21 cellular contexts compared by ENCODE assay signal in genomic region chr1:28196330-28196729, GRCh38. TPM values are rescaled to one million over a fixed set of nuclear protein-coding genes. Genes with fewer than 3 reads are reported as not detected.
DNase-seq lines count a peak whose midpoint lies in the region; ATAC-seq, FAIRE-seq and TF ChIP-seq lines count a peak whose summit lies in the region.
"Had no signal": no experiment of that assay in that cellular context is flagged by ENCODE, and none has a peak within 500 bp of the region (broad histone marks: within the 10 kb centered on the region; RNA-seq: fewer than 3 reads in every experiment).

No MANE protein-coding gene starts in this region.

- H3K27me3 ChIP-seq in HUES64 (ENCODE audit: insufficient read depth, low read length) (no peaks in the 10 kb centered on the region), GM12878 (replicated peaks in 1 of 2; ENCODE audit: control insufficient read depth in 2 of 2, insufficient read depth in 2 of 2, low read length in 1 of 2) (no peaks in the 10 kb centered on the region), neural progenitor cell (no peaks in the 10 kb centered on the region)
- H3K27me3 ChIP-seq: Peyer's patch had no signal

- H2AFZ ChIP-seq in GM12878 (ENCODE audit: control insufficient read depth, low read depth, low read length) (no peak overlapping the region), neural progenitor cell (replicated peaks) (no peak overlapping the region)

- H3K36me3 ChIP-seq in HUES64 (ENCODE audit: insufficient read depth, low read length) (peaks cover 29% of the 10 kb centered on the region), GM12878 (ENCODE audit: control insufficient read depth in 2 of 2, insufficient read depth in 2 of 2, low read length in 1 of 2) (peaks cover 14 to 20% of the 10 kb centered on the region in 2 experiments), neural progenitor cell (no peaks in the 10 kb centered on the region)

- DNase-seq in GM12878 (ENCODE audit: low read depth, low spot score), result no peak
- peak; percentile 24 for DNase-seq in iPS-NIHi11 (ENCODE audit: low spot score)
- peak; percentile 47 for DNase-seq in neural progenitor cell (ENCODE audit: low spot score)
- DNase-seq in RPMI8226, result no peak
- no peak for DNase-seq in T-helper 1 cell
- no peak for DNase-seq in NCI-H1436 (lab: John Stamatoyannopoulos, UW)
- DNase-seq in anterior cingulate cortex (lab: John Stamatoyannopoulos, UW), result no peak
- DNase-seq: activated effector memory CD4-positive, alpha-beta T cell treated with anti-CD3 and anti-CD28 coated beads, Interleukin-2, amount 50 U/mL, for 16 hours; activated naive CD8-positive, alpha-beta T cell treated with anti-CD3 and anti-CD28 coated beads, Interleukin-2, amount 50 U/mL, for 24 hours; cerebellar nuclear complex; NCI-H1092 treated with DMSO at 0.1 percent for 48 hours; NCI-H2029 treated with DMSO at 0.1 percent for 48 hours; NCI-H2227 treated with DMSO at 0.1 percent for 48 hours; NCI-H69; Peyer's patch; stimulated activated naive CD8-positive, alpha-beta T cell treated with anti-CD3 and anti-CD28 coated beads, Interleukin-15, amount 100 ng/mL, for 72 hours had no signal

- FAIRE-seq in GM12878 (lab: Jason Lieb, UNC), result no peak
- FAIRE-seq: endothelial cell of umbilical vein had no signal

- H3K4me2 ChIP-seq in GM12878 (ENCODE audit: control insufficient read depth, insufficient read depth) (no peak overlapping the region), neural progenitor cell (peak overlapping the region; percentile 53)

- TF ChIP-seq RAD21 in GM12878 (IDR thresholded peaks at IDR 0.05; ENCODE audit: insufficient read depth, low read depth, low read length), result no peak

- H3K4me1 ChIP-seq in HUES64 (ENCODE audit: insufficient read depth, low read length), result peaks cover 32% of the 10 kb centered on the region
- H3K4me1 ChIP-seq in GM12878 (ENCODE audit: control insufficient read depth, insufficient read depth, low read length), result peaks cover 43% of the 10 kb centered on the region
- peaks cover 14% of the 10 kb centered on the region for H3K4me1 ChIP-seq in neural progenitor cell

- no peak for ATAC-seq in GM12878
- ATAC-seq: activated CD4-positive, CD25-positive, alpha-beta regulatory T cell treated with anti-CD3 and anti-CD28 coated beads, Interleukin-2, amount 50 U/mL, for 24 hours; activated naive CD8-positive, alpha-beta T cell treated with anti-CD3 and anti-CD28 coated beads, Interleukin-2, amount 50 U/mL, for 24 hours; stimulated activated naive CD8-positive, alpha-beta T cell treated with anti-CD3 and anti-CD28 coated beads, Interleukin-15, amount 100 ng/mL, for 72 hours had no signal

- H3K27ac Mint-ChIP-seq in neural progenitor cell, result no peak overlapping the region
- H3K27ac Mint-ChIP-seq: activated CD4-positive, alpha-beta memory T cell treated with anti-CD3 and anti-CD28 coated beads for 36 hours; activated naive CD8-positive, alpha-beta T cell treated with anti-CD3 and anti-CD28 coated beads, Interleukin-2, amount 50 U/mL, for 24 hours; IgD-negative memory B cell; stimulated activated naive CD8-positive, alpha-beta T cell treated with anti-CD3 and anti-CD28 coated beads, Interleukin-15, amount 100 ng/mL, for 72 hours had no signal

- H3K4me3 ChIP-seq in HUES64 (ENCODE audit: low read length) (no peak overlapping the region), GM12878 (no peak overlapping the region), neural progenitor cell (no peak overlapping the region)
- H3K4me3 ChIP-seq: Peyer's patch had no signal

- TF ChIP-seq EP300 in GM12878 (IDR thresholded peaks at IDR 0.05; ENCODE audit: borderline replicate concordance in 1 of 2, control insufficient read depth in 1 of 2, low read depth in 2 of 2, low read length in 2 of 2), result no peak

- SMC1A ChIA-PET in GM12878 (lab: Charles Lee; ENCODE audit: uncharacterized antibody, unreplicated experiment), result interaction anchor here (0.7 to 22.7 kb wide), 10 partner anchors 9 to 153 kb away, joined by 3 to 445 read pairs (median 6); partner anchors contain the start of gene EYA3

- TF ChIP-seq CTCF in GM12878 (IDR thresholded peaks at IDR 0.05 in 2 of 3, conservative IDR thresholded peaks at IDR 0.05 in 1 of 3; ENCODE audit: control insufficient read depth in 2 of 3, extremely low read depth in 1 of 3, insufficient read depth in 1 of 3, low read depth in 3 of 3, low read length in 3 of 3) (no peak), neural progenitor cell (IDR thresholded peaks at IDR 0.05) (no peak)

- H4K20me1 ChIP-seq in GM12878 (ENCODE audit: control insufficient read depth, insufficient read depth), result no peaks in the 10 kb centered on the region
- H4K20me1 ChIP-seq in neural progenitor cell (ENCODE audit: low read depth), result no peaks in the 10 kb centered on the region

- peak overlapping the region; percentile 70; the same call in 1 of the 2 replicates for H3K27ac ChIP-seq in HUES64 (ENCODE audit: low read depth, low read length)
- H3K27ac ChIP-seq in GM12878 (ENCODE audit: control insufficient read depth, insufficient read depth), result no peak overlapping the region
- H3K27ac ChIP-seq in neural progenitor cell, result peak overlapping the region; percentile 11
- H3K27ac ChIP-seq: Peyer's patch had no signal

- WGBS in HUES64, result 44% methylated on average over 3 of the region's 3 CpGs
- 97% methylated on average over 2 of the region's 3 CpGs for WGBS in GM12878 (ENCODE audit: insufficient coverage, insufficient replicate concordance, low lambda C conversion rate, missing lambda C conversion rate)

- CTCF ChIA-PET in GM12878 (lab: Yijun Ruan, JAX), result interaction anchor here (1.0 to 3.0 kb wide), 6 partner anchors 9 to 104 kb away, joined by 4 to 13 read pairs (median 6); partner anchors contain the start of gene PTAFR

- RAD21 ChIA-PET in GM12878 (lab: Charles Lee; ENCODE audit: unreplicated experiment), result interaction anchor here (0.6 to 1.5 kb wide), 7 partner anchors 9 to 704 kb away, joined by 3 to 5 read pairs (median 4); partner anchors contain the start of gene PTAFR

- H3K9ac ChIP-seq in HUES64 (ENCODE audit: low read depth, low read length) (no peak overlapping the region), GM12878 (ENCODE audit: control insufficient read depth, insufficient read depth, low read length) (no peak overlapping the region), neural progenitor cell (no peak overlapping the region)

- in situ Hi-C loops in GM12878 (cut with MboI), result no loop called here

- H3K9me3 Mint-ChIP-seq in neural progenitor cell, result no peaks in the 10 kb centered on the region

- intact Hi-C loops in GM12878 (cut with micrococcal nuclease; ENCODE audit: unreplicated experiment), result no loop called here

- H3K4me3 Mint-ChIP-seq in neural progenitor cell, result no peak overlapping the region
- H3K4me3 Mint-ChIP-seq: activated CD4-positive, alpha-beta memory T cell treated with anti-CD3 and anti-CD28 coated beads for 36 hours; activated naive CD8-positive, alpha-beta T cell treated with anti-CD3 and anti-CD28 coated beads, Interleukin-2, amount 50 U/mL, for 24 hours; IgD-negative memory B cell; stimulated activated naive CD8-positive, alpha-beta T cell treated with anti-CD3 and anti-CD28 coated beads, Interleukin-15, amount 100 ng/mL, for 72 hours had no signal

- H3K27me3 Mint-ChIP-seq in neural progenitor cell (ENCODE audit: insufficient read depth, low read depth), result peaks cover 2% of the 10 kb centered on the region
- H3K27me3 Mint-ChIP-seq: activated CD4-positive, alpha-beta memory T cell treated with anti-CD3 and anti-CD28 coated beads for 36 hours; IgD-negative memory B cell; stimulated activated naive CD8-positive, alpha-beta T cell treated with anti-CD3 and anti-CD28 coated beads, Interleukin-15, amount 100 ng/mL, for 72 hours had no signal

- H3K79me2 ChIP-seq in GM12878 (ENCODE audit: control insufficient read depth, insufficient read depth, low read length), result no peaks in the 10 kb centered on the region
- no peaks in the 10 kb centered on the region for H3K79me2 ChIP-seq in neural progenitor cell (ENCODE audit: low read depth)

- no peaks in the 10 kb centered on the region for H3K9me3 ChIP-seq in HUES64 (ENCODE audit: insufficient read depth, low read depth, low read length)
- peaks cover 2% of the 10 kb centered on the region; the same call in 2 of the 3 replicates for H3K9me3 ChIP-seq in GM12878 (replicated peaks; ENCODE audit: control insufficient read depth, insufficient read depth, low read length)
- H3K9me3 ChIP-seq in neural progenitor cell (ENCODE audit: low read depth), result no peaks in the 10 kb centered on the region
- H3K9me3 ChIP-seq: Peyer's patch had no signal

- TF ChIP-seq POLR2A in GM12878 (IDR thresholded peaks at IDR 0.05; ENCODE audit: low read depth, low read length), result no peak

- BruUV-seq in GM12878 (replicated peaks; lab: Mats Ljungman, UMichigan), result no TSS peak

- peaks cover 15% of the 10 kb centered on the region for H3K36me3 Mint-ChIP-seq in neural progenitor cell

- H3F3A ChIP-seq in neural progenitor cell (ENCODE audit: low read depth), result peaks cover 32% of the 10 kb centered on the region

- POLR2A ChIA-PET in GM12878 (lab: Charles Lee), result interaction anchor here (0.5 to 1.6 kb wide), 9 partner anchors 11 to 383 kb away, joined by 3 to 8 read pairs (median 4); partner anchors contain the start of gene PTAFR

- H3K4me1 Mint-ChIP-seq in neural progenitor cell, result peaks cover 10% of the 10 kb centered on the region

RNA-seq across cellular contexts. Expression of gene PTAFR, which starts 19.8 kb away (rescaled TPM):
- polyA plus RNA-seq in HUES64 (2013, experiment 1 of 2), result 1.1 TPM
- 0.89 TPM for polyA plus RNA-seq in HUES64 (2013, experiment 2 of 2)
- total RNA-seq in GM12878 (2013; cell fraction: nucleolus; rRNA removed), result 63.0 and 72.4 TPM in 2 replicates
- total RNA-seq in GM12878 (2014; rRNA removed), result 18.1 and 23.9 TPM in 2 replicates
- total RNA-seq in GM12878 (2014; rRNA removed; fragmentation: Illumina TruSeq; extraction: Trizol), result 20.1 and 20.2 TPM in 2 replicates
- 25.5 and 28.4 TPM in 2 replicates for total RNA-seq in GM12878 (2021)
- 5.8 TPM for polyA plus RNA-seq in GM12878 (2011; ENCODE audit: low read depth)
- polyA plus RNA-seq in GM12878 (2011; rRNA removed), result 167 and 251 TPM in 2 replicates
- 376 and 431 TPM in 2 replicates for polyA plus RNA-seq in GM12878 (2011; cell fraction: cytosol; rRNA removed)
- 49.8 and 57.4 TPM in 2 replicates for polyA plus RNA-seq in GM12878 (2011; cell fraction: nucleus; rRNA removed)
- polyA plus RNA-seq in GM12878 (2012), result 7.3 and 10.0 TPM in 2 replicates
- polyA plus RNA-seq in GM12878 (2014; fragmentation: Illumina TruSeq; extraction: Trizol), result 30.6 and 31.1 TPM in 2 replicates
- polyA plus RNA-seq in GM12878 (2014; fragmentation: Nextera tagmentation; extraction: Ambion mirVana), result 10 to 100 TPM; 29.8 to 57.7 TPM
- 25.5 and 31.3 TPM in 2 replicates for polyA plus RNA-seq in GM12878 (2014; rRNA removed)
- polyA plus RNA-seq in GM12878 (2016; fragmentation: Nextera tagmentation; extraction: Ambion mirVana), result 10 to 100 TPM; 17.5 to 18.2 TPM
- 334 and 394 TPM in 2 replicates for polyA minus RNA-seq in GM12878 (2011; rRNA and poly(A)+ RNA removed)
- polyA minus RNA-seq in GM12878 (2011; cell fraction: cytosol; rRNA and poly(A)+ RNA removed), result 67.7 and 82.6 TPM in 2 replicates
- polyA minus RNA-seq in GM12878 (2011; cell fraction: nucleus; rRNA and poly(A)+ RNA removed), result 16.6 and 29.9 TPM in 2 replicates
- total RNA-seq in neural progenitor cell (ENCODE audit: low replicate concordance), result not detected in 2 replicates

RNA-seq across cellular contexts. Expression of gene DNAJC8, which starts 36.5 kb away (rescaled TPM):
- 151 TPM for polyA plus RNA-seq in HUES64 (2013, experiment 1 of 2)
- 160 TPM for polyA plus RNA-seq in HUES64 (2013, experiment 2 of 2)
- 26.2 and 27.8 TPM in 2 replicates for total RNA-seq in GM12878 (2013; cell fraction: nucleolus; rRNA removed)
- 91.2 and 109 TPM in 2 replicates for total RNA-seq in GM12878 (2014; rRNA removed)
- 152 and 155 TPM in 2 replicates for total RNA-seq in GM12878 (2014; rRNA removed; fragmentation: Illumina TruSeq; extraction: Trizol)
- total RNA-seq in GM12878 (2021), result 109 and 111 TPM in 2 replicates
- 61.0 TPM for polyA plus RNA-seq in GM12878 (2011; ENCODE audit: low read depth)
- polyA plus RNA-seq in GM12878 (2011; rRNA removed), result 137 and 176 TPM in 2 replicates
- 84.8 and 92.1 TPM in 2 replicates for polyA plus RNA-seq in GM12878 (2011; cell fraction: cytosol; rRNA removed)
- polyA plus RNA-seq in GM12878 (2011; cell fraction: nucleus; rRNA removed), result 59.2 and 72.5 TPM in 2 replicates
- polyA plus RNA-seq in GM12878 (2012), result 68.0 and 82.9 TPM in 2 replicates
- polyA plus RNA-seq in GM12878 (2014; fragmentation: Illumina TruSeq; extraction: Trizol), result 251 and 323 TPM in 2 replicates
- polyA plus RNA-seq in GM12878 (2014; fragmentation: Nextera tagmentation; extraction: Ambion mirVana), result 100 to 1,000 TPM; 209 to 296 TPM
- 95.0 and 106 TPM in 2 replicates for polyA plus RNA-seq in GM12878 (2014; rRNA removed)
- polyA plus RNA-seq in GM12878 (2016; fragmentation: Nextera tagmentation; extraction: Ambion mirVana), result 100 to 1,000 TPM; 149 to 155 TPM
- polyA minus RNA-seq in GM12878 (2011; rRNA and poly(A)+ RNA removed), result 36.3 and 42.2 TPM in 2 replicates
- polyA minus RNA-seq in GM12878 (2011; cell fraction: cytosol; rRNA and poly(A)+ RNA removed), result 14.1 and 15.9 TPM in 2 replicates
- polyA minus RNA-seq in GM12878 (2011; cell fraction: nucleus; rRNA and poly(A)+ RNA removed), result 8.7 and 16.1 TPM in 2 replicates
- 92.0 and 117 TPM in 2 replicates for total RNA-seq in neural progenitor cell (ENCODE audit: low replicate concordance)

RNA-seq across cellular contexts. Expression of gene ATP5IF1, which starts 39.6 kb away (rescaled TPM):
- polyA plus RNA-seq in HUES64 (2013, experiment 1 of 2), result 330 TPM
- polyA plus RNA-seq in HUES64 (2013, experiment 2 of 2), result 382 TPM
- total RNA-seq in GM12878 (2013; cell fraction: nucleolus; rRNA removed), result 29.9 and 31.3 TPM in 2 replicates
- total RNA-seq in GM12878 (2014; rRNA removed) (515 and 527 TPM in 2 replicates), GM12878 (2014; rRNA removed; fragmentation: Illumina TruSeq; extraction: Trizol) (256 and 286 TPM in 2 replicates), GM12878 (2021) (314 and 320 TPM in 2 replicates), neural progenitor cell (ENCODE audit: low replicate concordance) (187 and 198 TPM in 2 replicates)
- polyA plus RNA-seq in GM12878 (2011; ENCODE audit: low read depth), result 210 TPM
- polyA plus RNA-seq in GM12878 (2011; rRNA removed) (279 and 352 TPM in 2 replicates), GM12878 (2014; fragmentation: Illumina TruSeq; extraction: Trizol) (146 and 253 TPM in 2 replicates), GM12878 (2014; fragmentation: Nextera tagmentation; extraction: Ambion mirVana) (100 to 1,000 TPM; 296 to 883 TPM), GM12878 (2014; rRNA removed) (892 and 1,008 TPM in 2 replicates), GM12878 (2016; fragmentation: Nextera tagmentation; extraction: Ambion mirVana) (1,000 to 10,000 TPM; 1,209 to 1,210 TPM)
- 259 and 347 TPM in 2 replicates for polyA plus RNA-seq in GM12878 (2011; cell fraction: cytosol; rRNA removed)
- 205 and 266 TPM in 2 replicates for polyA plus RNA-seq in GM12878 (2011; cell fraction: nucleus; rRNA removed)
- polyA plus RNA-seq in GM12878 (2012), result 407 and 585 TPM in 2 replicates
- 45.1 and 56.3 TPM in 2 replicates for polyA minus RNA-seq in GM12878 (2011; rRNA and poly(A)+ RNA removed)
- polyA minus RNA-seq in GM12878 (2011; cell fraction: cytosol; rRNA and poly(A)+ RNA removed), result 40.3 and 46.8 TPM in 2 replicates
- 29.7 and 52.8 TPM in 2 replicates for polyA minus RNA-seq in GM12878 (2011; cell fraction: nucleus; rRNA and poly(A)+ RNA removed)

Comparison
In these comparisons a context has a peak if more than half of its experiments do, and no peak if none do; other contexts are left out.
1. DNase-seq: peak in iPS-NIHi11 (single experiment) and neural progenitor cell (single experiment); none in GM12878 (single experiment), RPMI8226 (single experiment), T-helper 1 cell (0 of 5), NCI-H1436 (single experiment) and anterior cingulate cortex (0 of 58).
2. RNA of gene PTAFR, which starts 19.8 kb away (total RNA-seq): 18.1 to 72.4 TPM in GM12878; not detected in neural progenitor cell; every median in the first group is over 10 times any median in the second.